ENCODE assay signal across 8 cellular contexts in the genomic region with DNA sequence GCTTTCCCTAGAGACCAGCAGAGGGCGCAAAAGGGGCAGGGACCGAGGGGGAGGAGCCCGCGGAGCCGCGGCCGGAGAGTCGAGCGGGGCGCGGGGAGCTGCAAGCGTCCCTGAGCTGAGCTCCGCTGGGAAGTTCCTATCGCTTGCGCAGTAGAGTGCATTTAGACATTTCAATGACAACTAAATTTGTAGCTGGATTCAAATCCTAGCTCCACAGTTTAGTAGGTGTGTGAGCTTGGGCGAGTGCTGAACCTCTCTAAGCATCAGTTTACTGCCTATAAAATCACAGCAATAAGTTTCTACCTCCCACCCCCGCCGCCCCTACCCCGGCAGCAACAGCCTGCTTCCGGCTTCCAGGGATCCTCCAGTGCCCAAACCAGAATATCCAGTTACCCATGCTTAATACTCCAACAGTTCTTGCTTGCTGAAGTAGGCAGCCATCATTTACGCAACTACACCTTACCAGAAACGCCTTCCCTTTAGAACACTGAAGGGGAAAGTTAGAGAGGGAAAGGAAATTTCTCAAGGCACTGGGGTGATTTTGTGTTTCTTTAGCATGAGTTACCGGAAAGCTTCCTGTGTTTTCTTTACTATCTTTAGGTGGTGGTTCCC. TPM values are rescaled to one million over a fixed set of nuclear protein-coding genes. Genes with fewer than 3 reads are reported as not detected.
DNase-seq lines count a peak whose midpoint lies in the region; ATAC-seq and TF ChIP-seq lines count a peak whose summit lies in the region.

No MANE protein-coding gene starts in this region.

- H3K9ac ChIP-seq in SU-DHL-6 (ENCODE audit: low read length), result no peak overlapping the region
- H3K9ac ChIP-seq in parathyroid adenoma, result no peak overlapping the region

- no peaks in the 10 kb centered on the region for H3K79me2 ChIP-seq in SU-DHL-6 (ENCODE audit: insufficient read depth, low read length)
- H3K79me2 ChIP-seq in parathyroid adenoma, result no peaks in the 10 kb centered on the region

- no peak overlapping the region for H3K4me3 ChIP-seq in SU-DHL-6 (ENCODE audit: insufficient read depth, low read length, poor library complexity, severe bottlenecking)
- peak overlapping the region; percentile 17 for H3K4me3 ChIP-seq in cardiac muscle cell
- H3K4me3 ChIP-seq in parathyroid adenoma (ENCODE audit: low read depth, low read length), result peak overlapping the region; percentile 32
- peak overlapping the region; percentile 44 to 54 for H3K4me3 ChIP-seq in tibial artery

- H4K20me1 ChIP-seq in SU-DHL-6 (ENCODE audit: low read depth, low read length), result no peaks in the 10 kb centered on the region

- H3K36me3 ChIP-seq in SU-DHL-6 (ENCODE audit: low read length) (no peaks in the 10 kb centered on the region), cardiac muscle cell (no peaks in the 10 kb centered on the region), parathyroid adenoma (ENCODE audit: control insufficient read depth, insufficient read depth, low read length) (no peaks in the 10 kb centered on the region), tibial artery (peaks cover 0 to 16% (median 0%) of the 10 kb centered on the region in 3 donors)

- no peaks in the 10 kb centered on the region for H3K36me3 Mint-ChIP-seq in activated naive CD8-positive, alpha-beta T cell treated with anti-CD3 and anti-CD28 coated beads for 36 hours

- peak overlapping the region; percentile 20 for H3K4me3 Mint-ChIP-seq in activated naive CD8-positive, alpha-beta T cell treated with anti-CD3 and anti-CD28 coated beads for 36 hours

- no peaks in the 10 kb centered on the region for H3K9me3 Mint-ChIP-seq in activated naive CD8-positive, alpha-beta T cell treated with anti-CD3 and anti-CD28 coated beads for 36 hours

- peaks cover 34% of the 10 kb centered on the region for H3K27me3 Mint-ChIP-seq in activated naive CD8-positive, alpha-beta T cell treated with anti-CD3 and anti-CD28 coated beads for 36 hours

- H3F3A ChIP-seq in SU-DHL-6 (ENCODE audit: insufficient read depth), result no peaks in the 10 kb centered on the region

- peaks cover 9% of the 10 kb centered on the region for H3K4me1 Mint-ChIP-seq in activated naive CD8-positive, alpha-beta T cell treated with anti-CD3 and anti-CD28 coated beads for 36 hours

- H3K9me3 ChIP-seq in SU-DHL-6 (ENCODE audit: insufficient read depth, low read length) (no peaks in the 10 kb centered on the region), cardiac muscle cell (ENCODE audit: low read depth) (no peaks in the 10 kb centered on the region), parathyroid adenoma (ENCODE audit: control insufficient read depth, low read length) (no peaks in the 10 kb centered on the region), tibial artery (no peaks in the 10 kb centered on the region)

- H3K27ac Mint-ChIP-seq in activated naive CD8-positive, alpha-beta T cell treated with anti-CD3 and anti-CD28 coated beads for 36 hours, result no peak overlapping the region

- ATAC-seq in HG02588 (IDR thresholded peaks at IDR 0.05; ENCODE audit: unreplicated experiment), result peak; percentile 79

- H3K27ac ChIP-seq in SU-DHL-6 (ENCODE audit: low read depth, low read length), result no peak overlapping the region
- H3K27ac ChIP-seq in cardiac muscle cell, result no peak overlapping the region
- H3K27ac ChIP-seq in parathyroid adenoma, result peak overlapping the region; percentile 76
- peak overlapping the region; percentile 71 for H3K27ac ChIP-seq in tibial artery

- H3K9me2 ChIP-seq in SU-DHL-6 (replicated peaks; ENCODE audit: insufficient read depth, low read length), result no peaks in the 10 kb centered on the region

- H3K4me2 ChIP-seq in SU-DHL-6 (ENCODE audit: low read depth, low read length, poor library complexity, severe bottlenecking) (peak overlapping the region; percentile 36), parathyroid adenoma (ENCODE audit: low read length) (peak overlapping the region; percentile 73)

- H3K4me1 ChIP-seq in cardiac muscle cell (ENCODE audit: low read depth) (no peaks in the 10 kb centered on the region), parathyroid adenoma (peaks cover 6% of the 10 kb centered on the region), tibial artery (peaks cover 0 to 53% (median 43%) of the 10 kb centered on the region in 4 donors)

- peak; percentile 82 for DNase-seq in G401 (ENCODE audit: low spot score)
- peak; percentile 83 for DNase-seq in NCI-H1092 (lab: John Stamatoyannopoulos, UW)
- DNase-seq in activated naive CD8-positive, alpha-beta T cell treated with anti-CD3 and anti-CD28 coated beads for 36 hours, result peak; percentile 77
- peak; percentile 88 to 90 for DNase-seq in cardiac muscle cell (ENCODE audit: low read depth in 1 of 2, low spot score in 1 of 2)
- peak; percentile 80 to 91 for DNase-seq in tibial artery

- H3K27me3 ChIP-seq in SU-DHL-6 (ENCODE audit: low read length) (no peaks in the 10 kb centered on the region), cardiac muscle cell (peaks cover 22% of the 10 kb centered on the region), parathyroid adenoma (ENCODE audit: control insufficient read depth, insufficient read depth, low read length) (no peaks in the 10 kb centered on the region), tibial artery (no peaks in the 10 kb centered on the region)

- intact Hi-C loops in tibial artery (cut with DNase I; ENCODE audit: low total_unique reads), result loop anchor here (10.0 kb wide), 1 partner anchor 551 kb away; no protein-coding TSS in a partner anchor

- no peak overlapping the region for H2AFZ ChIP-seq in SU-DHL-6 (ENCODE audit: low read depth, low read length, severe bottlenecking)
- peak overlapping the region; percentile 72 for H2AFZ ChIP-seq in parathyroid adenoma

- in situ Hi-C loops in G401 (cut with HindIII; ENCODE audit: low sequenced_read_pairs), result no loop called here

- TF ChIP-seq CTCF in SU-DHL-6 (IDR thresholded peaks at IDR 0.05; ENCODE audit: insufficient read depth, low read length, poor library complexity, severe bottlenecking) (no peak), cardiac muscle cell (IDR thresholded peaks at IDR 0.05; ENCODE audit: low read depth, low read length) (peak; percentile 97), parathyroid adenoma (IDR thresholded peaks at IDR 0.05) (peak; percentile 92), tibial artery (IDR thresholded peaks at IDR 0.05) (peak; percentile 92 to 98)

RNA-seq across cellular contexts. Expression of a gene that starts 9.1 kb away (rescaled TPM):
- 1.2 TPM in 1 of 2 replicates, not detected in the other for total RNA-seq in G401 (2014; rRNA removed; shearing (Covaris generic))
- under 1 TPM; 0.19 to 0.38 TPM for total RNA-seq in activated naive CD8-positive, alpha-beta T cell treated with anti-CD3 and anti-CD28 coated beads for 36 hours
- total RNA-seq in cardiac muscle cell, result 0.74 and 2.1 TPM in 2 replicates
- 2.0 and 6.7 TPM in 2 replicates for polyA plus RNA-seq in cardiac muscle cell

Comparison
In these comparisons a context has a peak if more than half of its experiments do, and no peak if none do; other contexts are left out.
1. H3K27ac ChIP-seq: peak in parathyroid adenoma (single experiment) and tibial artery (2 of 2); none in SU-DHL-6 (single experiment) and cardiac muscle cell (single experiment).
2. Peak in every context shown above with its lines, with median percentiles within 50 percentile points of each other: DNase-seq.